Comparison of ENCODE assay signal across 8 cellular contexts in the genomic region with DNA sequence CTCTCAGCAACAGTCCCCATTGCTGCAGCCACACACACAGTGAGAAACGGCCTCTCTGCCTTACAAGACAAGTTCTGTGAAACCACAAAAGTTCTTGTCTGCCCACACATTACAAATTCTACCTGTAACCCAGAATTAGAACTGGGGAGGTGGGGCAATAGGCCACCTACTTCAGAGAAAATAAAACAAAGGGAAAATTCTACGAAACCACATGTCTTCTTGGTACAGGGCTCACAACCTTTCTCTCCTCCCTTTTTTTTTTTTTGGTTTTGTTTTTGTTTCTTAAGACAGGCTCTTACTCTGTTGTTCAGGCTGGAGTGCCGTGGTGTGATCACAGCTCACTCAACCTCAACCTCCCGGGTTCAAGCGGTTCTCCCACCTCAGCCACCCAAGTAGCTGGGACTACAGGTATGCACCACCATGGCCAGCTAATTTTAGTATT. TPM values are rescaled to one million over a fixed set of nuclear protein-coding genes. Genes with fewer than 3 reads are reported as not detected.
DNase-seq lines count a peak whose midpoint lies in the region; ATAC-seq and TF ChIP-seq lines count a peak whose summit lies in the region.

No MANE protein-coding gene starts in this region.

- peaks cover 11% of the 10 kb centered on the region for H3K36me3 Mint-ChIP-seq in stimulated activated memory B cell treated with anti-CD40 and anti-IgM and Interleukin-4, amounts not matched to agents 10 μg/mL and 1 μg/mL and 100 μg/mL, for 72 hours
- peaks cover 1% of the 10 kb centered on the region for H3K36me3 Mint-ChIP-seq in chondrocyte (ENCODE audit: low read depth)

- no peaks in the 10 kb centered on the region for H3K4me1 ChIP-seq in transverse colon

- H3K27ac ChIP-seq in transverse colon, result no peak overlapping the region

- peak overlapping the region; percentile 12 for H3K27ac Mint-ChIP-seq in stimulated activated memory B cell treated with anti-CD40 and anti-IgM and Interleukin-4, amounts not matched to agents 10 μg/mL and 1 μg/mL and 100 μg/mL, for 72 hours
- H3K27ac Mint-ChIP-seq in chondrocyte (ENCODE audit: unreplicated experiment), result no peak overlapping the region

- no peaks in the 10 kb centered on the region for H3K27me3 ChIP-seq in transverse colon

- peak; percentile 46 to 49 for DNase-seq in activated T-cell treated with anti-CD3 and anti-CD28 coated beads, Interleukin-2, amount 50 U/mL, for 48 hours
- DNase-seq in chondrocyte (ENCODE audit: low spot score), result no peak
- DNase-seq in dedifferentiated amniotic fluid mesenchymal stem cell (ENCODE audit: extremely low spot score), result no peak
- no peak for DNase-seq in NCI-H187 (lab: John Stamatoyannopoulos, UW)
- DNase-seq in transverse colon, result no peak

- ATAC-seq in GM19455 (IDR thresholded peaks at IDR 0.05; ENCODE audit: unreplicated experiment), result peak; percentile 91
- peak; percentile 88 for ATAC-seq in HG03139 (IDR thresholded peaks at IDR 0.05; ENCODE audit: unreplicated experiment)
- ATAC-seq in stimulated activated memory B cell treated with anti-CD40 and anti-IgM and Interleukin-4, amounts not matched to agents 10 μg/mL and 1 μg/mL and 100 μg/mL, for 72 hours, result peak; percentile 85

- in situ Hi-C loops in transverse colon (cut with MboI; ENCODE audit: low pct_ligation_motif_present in 1 of 4, low pct_unique_long_range_greater_than_20kb in 1 of 4, low sequenced_read_pairs in 3 of 4), result no loop called here

- H3K9me3 ChIP-seq in transverse colon, result no peaks in the 10 kb centered on the region

- 61 to 67% methylated on average over 5 of the region's 5 CpGs for WGBS in transverse colon (ENCODE audit: low coverage in 1 of 2), 2 donors

- no peak for TF ChIP-seq CTCF in chondrocyte (IDR thresholded peaks at IDR 0.05)
- no peak for TF ChIP-seq CTCF in transverse colon (IDR thresholded peaks at IDR 0.05)

- H3K27me3 Mint-ChIP-seq in stimulated activated memory B cell treated with anti-CD40 and anti-IgM and Interleukin-4, amounts not matched to agents 10 μg/mL and 1 μg/mL and 100 μg/mL, for 72 hours, result no peaks in the 10 kb centered on the region
- H3K27me3 Mint-ChIP-seq in chondrocyte (ENCODE audit: low read depth), result peaks cover 18% of the 10 kb centered on the region

- TF ChIP-seq POLR2A in transverse colon (IDR thresholded peaks at IDR 0.05), result no peak

- peak overlapping the region; percentile 13 for H3K4me3 Mint-ChIP-seq in stimulated activated memory B cell treated with anti-CD40 and anti-IgM and Interleukin-4, amounts not matched to agents 10 μg/mL and 1 μg/mL and 100 μg/mL, for 72 hours
- no peak overlapping the region for H3K4me3 Mint-ChIP-seq in chondrocyte (ENCODE audit: unreplicated experiment)

- H3K4me1 Mint-ChIP-seq in stimulated activated memory B cell treated with anti-CD40 and anti-IgM and Interleukin-4, amounts not matched to agents 10 μg/mL and 1 μg/mL and 100 μg/mL, for 72 hours, result peaks cover 25% of the 10 kb centered on the region
- no peaks in the 10 kb centered on the region for H3K4me1 Mint-ChIP-seq in chondrocyte (ENCODE audit: low read depth)

- intact Hi-C loops in transverse colon (cut with DNase I; ENCODE audit: low total_unique reads), result no loop called here

- TF ChIP-seq EP300 in transverse colon (IDR thresholded peaks at IDR 0.05; ENCODE audit: low read depth), result no peak

- no peak overlapping the region for H3K4me3 ChIP-seq in transverse colon

- H3K36me3 ChIP-seq in transverse colon, result no peaks in the 10 kb centered on the region

- no peaks in the 10 kb centered on the region for H3K9me3 Mint-ChIP-seq in stimulated activated memory B cell treated with anti-CD40 and anti-IgM and Interleukin-4, amounts not matched to agents 10 μg/mL and 1 μg/mL and 100 μg/mL, for 72 hours
- no peaks in the 10 kb centered on the region for H3K9me3 Mint-ChIP-seq in chondrocyte (ENCODE audit: low read depth)

RNA-seq across cellular contexts. Expression of a gene that starts 30.2 kb away (rescaled TPM):
- not detected in 3 replicates for total RNA-seq in chondrocyte
- 10 to 100 TPM in 1 of 4 donors, 1 to 10 TPM in 2, not detected in 1; 3.5 to 10.9 (median 4.1) TPM for total RNA-seq in transverse colon

Comparison
In these comparisons a context has a peak if more than half of its experiments do, and no peak if none do; other contexts are left out.
1. DNase-seq: peak in activated T-cell treated with anti-CD3 and anti-CD28 coated beads, Interleukin-2, amount 50 U/mL, for 48 hours (2 of 2); none in chondrocyte (single experiment), dedifferentiated amniotic fluid mesenchymal stem cell (single experiment), NCI-H187 (0 of 2) and transverse colon (single experiment).
2. Peak in every context shown above with its lines, with median percentiles within 50 percentile points of each other: ATAC-seq.